1 cellular context compared by ENCODE assay signal in genomic region chr3:180881065-180881801, GRCh38.
TF ChIP-seq lines count a peak whose summit lies in the region.

No MANE protein-coding gene starts in this region.

TF ChIP-seq in K562, 482 proteins besides CTCF, POLR2A, EP300 and RAD21 (continued from another document):
- TF ChIP-seq, protein P1, sequence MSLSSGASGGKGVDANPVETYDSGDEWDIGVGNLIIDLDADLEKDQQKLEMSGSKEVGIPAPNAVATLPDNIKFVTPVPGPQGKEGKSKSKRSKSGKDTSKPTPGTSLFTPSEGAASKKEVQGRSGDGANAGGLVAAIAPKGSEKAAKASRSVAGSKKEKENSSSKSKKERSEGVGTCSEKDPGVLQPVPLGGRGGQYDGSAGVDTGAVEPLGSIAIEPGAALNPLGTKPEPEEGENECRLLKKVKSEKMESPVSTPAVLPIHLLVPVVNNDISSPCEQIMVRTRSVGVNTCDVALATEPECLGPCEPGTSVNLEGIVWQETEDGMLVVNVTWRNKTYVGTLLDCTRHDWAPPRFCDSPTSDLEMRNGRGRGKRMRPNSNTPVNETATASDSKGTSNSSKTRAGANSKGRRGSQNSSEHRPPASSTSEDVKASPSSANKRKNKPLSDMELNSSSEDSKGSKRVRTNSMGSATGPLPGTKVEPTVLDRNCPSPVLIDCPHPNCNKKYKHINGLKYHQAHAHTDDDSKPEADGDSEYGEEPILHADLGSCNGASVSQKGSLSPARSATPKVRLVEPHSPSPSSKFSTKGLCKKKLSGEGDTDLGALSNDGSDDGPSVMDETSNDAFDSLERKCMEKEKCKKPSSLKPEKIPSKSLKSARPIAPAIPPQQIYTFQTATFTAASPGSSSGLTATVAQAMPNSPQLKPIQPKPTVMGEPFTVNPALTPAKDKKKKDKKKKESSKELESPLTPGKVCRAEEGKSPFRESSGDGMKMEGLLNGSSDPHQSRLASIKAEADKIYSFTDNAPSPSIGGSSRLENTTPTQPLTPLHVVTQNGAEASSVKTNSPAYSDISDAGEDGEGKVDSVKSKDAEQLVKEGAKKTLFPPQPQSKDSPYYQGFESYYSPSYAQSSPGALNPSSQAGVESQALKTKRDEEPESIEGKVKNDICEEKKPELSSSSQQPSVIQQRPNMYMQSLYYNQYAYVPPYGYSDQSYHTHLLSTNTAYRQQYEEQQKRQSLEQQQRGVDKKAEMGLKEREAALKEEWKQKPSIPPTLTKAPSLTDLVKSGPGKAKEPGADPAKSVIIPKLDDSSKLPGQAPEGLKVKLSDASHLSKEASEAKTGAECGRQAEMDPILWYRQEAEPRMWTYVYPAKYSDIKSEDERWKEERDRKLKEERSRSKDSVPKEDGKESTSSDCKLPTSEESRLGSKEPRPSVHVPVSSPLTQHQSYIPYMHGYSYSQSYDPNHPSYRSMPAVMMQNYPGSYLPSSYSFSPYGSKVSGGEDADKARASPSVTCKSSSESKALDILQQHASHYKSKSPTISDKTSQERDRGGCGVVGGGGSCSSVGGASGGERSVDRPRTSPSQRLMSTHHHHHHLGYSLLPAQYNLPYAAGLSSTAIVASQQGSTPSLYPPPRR (CRISPR knock-in tag; IDR thresholded peaks at IDR 0.05; ENCODE audit: borderline replicate concordance): no peak
- TF ChIP-seq HNRNPL (IDR thresholded peaks at IDR 0.05; ENCODE audit: low read depth, low read length) (no peak), SFPQ (IDR thresholded peaks at IDR 0.05; ENCODE audit: low read depth, low read length) (no peak), HMG20A (CRISPR knock-in tag; conservative IDR thresholded peaks at IDR 0.05) (no peak), MAFF (IDR thresholded peaks at IDR 0.05; ENCODE audit: low read length) (no peak), FOXM1 (IDR thresholded peaks at IDR 0.05; ENCODE audit: low read depth) (no peak), FOXM1 (CRISPR knock-in tag; IDR thresholded peaks at IDR 0.05; ENCODE audit: low read depth) (no peak), ETV1 (tag; conservative IDR thresholded peaks at IDR 0.05; ENCODE audit: low read depth) (no peak), TSHZ1 (CRISPR knock-in tag; IDR thresholded peaks at IDR 0.05) (no peak), PRMT5 (CRISPR knock-in tag; IDR thresholded peaks at IDR 0.05) (no peak), ATF1 (CRISPR knock-in tag; IDR thresholded peaks at IDR 0.05) (no peak), ATF1 (tag; IDR thresholded peaks at IDR 0.05) (peak; percentile 49; the same call in 1 of the 2 replicates), ZBTB17 (CRISPR knock-in tag; IDR thresholded peaks at IDR 0.05) (no peak), BRCA1 (IDR thresholded peaks at IDR 0.05) (no peak), BRCA1 (CRISPR knock-in tag; IDR thresholded peaks at IDR 0.05) (no peak), IRF2 (CRISPR knock-in tag; IDR thresholded peaks at IDR 0.05) (no peak), ZNF592 (IDR thresholded peaks at IDR 0.05) (peak; percentile 49; the same call in 1 of the 2 replicates), SREBF2 (CRISPR knock-in tag; IDR thresholded peaks at IDR 0.05) (no peak), ATF7 (IDR thresholded peaks at IDR 0.05) (no peak), MAZ (CRISPR knock-in tag; conservative IDR thresholded peaks at IDR 0.05 in 1 of 2, IDR thresholded peaks at IDR 0.05 in 1 of 2) (no peak), ZZZ3 (IDR thresholded peaks at IDR 0.05) (no peak), IFI16 (CRISPR knock-in tag; IDR thresholded peaks at IDR 0.05) (no peak), CREB1 (IDR thresholded peaks at IDR 0.05) (0 out of 2 replicates have a peak, but pooled peaks have one; percentile 14), CREB1 (CRISPR knock-in tag; IDR thresholded peaks at IDR 0.05) (no peak), HIVEP1 (CRISPR knock-in tag; IDR thresholded peaks at IDR 0.05) (no peak), MIER1 (IDR thresholded peaks at IDR 0.05; ENCODE audit: low read depth) (no peak), MTA2 (IDR thresholded peaks at IDR 0.05; ENCODE audit: low read depth) (no peak), SP2 (IDR thresholded peaks at IDR 0.05; ENCODE audit: extremely low read depth, low read depth, low read length, poor library complexity, severe bottlenecking) (no peak), HMG20B (CRISPR knock-in tag; IDR thresholded peaks at IDR 0.05) (no peak), NR1H2 (CRISPR knock-in tag; IDR thresholded peaks at IDR 0.05) (no peak), ZNF780A (CRISPR knock-in tag; IDR thresholded peaks at IDR 0.05) (no peak), HNRNPUL1 (IDR thresholded peaks at IDR 0.05; ENCODE audit: low read length) (no peak)
- TF ChIP-seq, protein P2, sequence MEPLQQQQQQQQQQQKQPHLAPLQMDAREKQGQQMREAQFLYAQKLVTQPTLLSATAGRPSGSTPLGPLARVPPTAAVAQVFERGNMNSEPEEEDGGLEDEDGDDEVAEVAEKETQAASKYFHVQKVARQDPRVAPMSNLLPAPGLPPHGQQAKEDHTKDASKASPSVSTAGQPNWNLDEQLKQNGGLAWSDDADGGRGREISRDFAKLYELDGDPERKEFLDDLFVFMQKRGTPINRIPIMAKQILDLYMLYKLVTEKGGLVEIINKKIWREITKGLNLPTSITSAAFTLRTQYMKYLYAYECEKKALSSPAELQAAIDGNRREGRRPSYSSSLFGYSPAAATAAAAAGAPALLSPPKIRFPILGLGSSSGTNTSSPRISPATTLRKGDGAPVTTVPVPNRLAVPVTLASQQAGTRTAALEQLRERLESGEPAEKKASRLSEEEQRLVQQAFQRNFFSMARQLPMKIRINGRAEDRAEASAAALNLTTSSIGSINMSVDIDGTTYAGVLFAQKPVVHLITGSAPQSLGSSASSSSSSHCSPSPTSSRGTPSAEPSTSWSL (CRISPR knock-in tag; IDR thresholded peaks at IDR 0.05; ENCODE audit: borderline replicate concordance): no peak
- TF ChIP-seq, protein P3, sequence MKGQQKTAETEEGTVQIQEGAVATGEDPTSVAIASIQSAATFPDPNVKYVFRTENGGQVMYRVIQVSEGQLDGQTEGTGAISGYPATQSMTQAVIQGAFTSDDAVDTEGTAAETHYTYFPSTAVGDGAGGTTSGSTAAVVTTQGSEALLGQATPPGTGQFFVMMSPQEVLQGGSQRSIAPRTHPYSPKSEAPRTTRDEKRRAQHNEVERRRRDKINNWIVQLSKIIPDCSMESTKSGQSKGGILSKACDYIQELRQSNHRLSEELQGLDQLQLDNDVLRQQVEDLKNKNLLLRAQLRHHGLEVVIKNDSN (CRISPR knock-in tag; IDR thresholded peaks at IDR 0.05): peak; percentile 70
- TF ChIP-seq, protein P4, sequence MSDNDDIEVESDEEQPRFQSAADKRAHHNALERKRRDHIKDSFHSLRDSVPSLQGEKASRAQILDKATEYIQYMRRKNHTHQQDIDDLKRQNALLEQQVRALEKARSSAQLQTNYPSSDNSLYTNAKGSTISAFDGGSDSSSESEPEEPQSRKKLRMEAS (CRISPR knock-in tag; IDR thresholded peaks at IDR 0.05): peak; percentile 59; the same call in 1 of the 2 replicates
